ENCODE assay signal across 8 cellular contexts in genomic region chr1:92310185-92310597, GRCh38. TPM values are rescaled to one million over a fixed set of nuclear protein-coding genes. Genes with fewer than 3 reads are reported as not detected.
DNase-seq lines count a peak whose midpoint lies in the region; FAIRE-seq and TF ChIP-seq lines count a peak whose summit lies in the region.

No MANE protein-coding gene starts in this region.

- no peaks in the 10 kb centered on the region for H3K9me2 ChIP-seq in Karpas-422 (replicated peaks; ENCODE audit: insufficient read depth, low read length)
- no peaks in the 10 kb centered on the region for H3K9me2 ChIP-seq in SK-N-SH

- peaks cover 5% of the 10 kb centered on the region for H3F3A ChIP-seq in SK-N-SH (replicated peaks; ENCODE audit: insufficient read depth)

- H3K9ac ChIP-seq in Karpas-422 (ENCODE audit: low read length) = no peak overlapping the region
- H3K9ac ChIP-seq in SK-N-SH = no peak overlapping the region

- H3K79me2 ChIP-seq in Karpas-422 (ENCODE audit: low read length) (no peaks in the 10 kb centered on the region), SK-N-SH (ENCODE audit: insufficient read depth) (no peaks in the 10 kb centered on the region)

- H3K27ac ChIP-seq in Karpas-422 (ENCODE audit: low read length) = no peak overlapping the region
- no peak overlapping the region for H3K27ac ChIP-seq in SK-N-SH (ENCODE audit: low read depth in 2 of 2, low read length in 1 of 2)
- no peak overlapping the region for H3K27ac ChIP-seq in small intestine (ENCODE audit: low read depth in 1 of 2, low read length in 1 of 2)

- TF ChIP-seq EP300 in SK-N-SH (IDR thresholded peaks at IDR 0.05; ENCODE audit: borderline replicate concordance in 1 of 2, low read depth in 1 of 2, low read length in 1 of 2) = no peak

- peak; percentile 77 for TF ChIP-seq CTCF in SK-N-SH (IDR thresholded peaks at IDR 0.05)
- TF ChIP-seq CTCF in fibroblast of the aortic adventitia (IDR thresholded peaks at IDR 0.05; ENCODE audit: insufficient read depth, low read length) = peak; percentile 65

- H4K20me1 ChIP-seq in Karpas-422 (ENCODE audit: insufficient read depth, low read depth, low read length) (no peaks in the 10 kb centered on the region), SK-N-SH (ENCODE audit: insufficient read depth) (no peaks in the 10 kb centered on the region)

- POLR2A ChIA-PET in SK-N-SH (lab: Yijun Ruan, JAX) = no interaction called here

- peak; percentile 95 for FAIRE-seq in G401.6 (lab: Jason Lieb, UNC)
- FAIRE-seq in small intestine (lab: Jason Lieb, UNC) = no peak

- H3K4me1 ChIP-seq in Karpas-422 (ENCODE audit: low read length) = no peaks in the 10 kb centered on the region
- no peaks in the 10 kb centered on the region for H3K4me1 ChIP-seq in SK-N-SH (ENCODE audit: control insufficient read depth in 1 of 2, insufficient read depth in 2 of 2, low read depth in 1 of 2, low read length in 1 of 2)
- H3K4me1 ChIP-seq in small intestine (ENCODE audit: control insufficient read depth in 2 of 2, insufficient read depth in 1 of 2, low read depth in 1 of 2, low read length in 1 of 2) = no peaks in the 10 kb centered on the region

- H2AFZ ChIP-seq in Karpas-422 (ENCODE audit: low read length) = no peak overlapping the region
- H2AFZ ChIP-seq in SK-N-SH (ENCODE audit: low read depth) = no peak overlapping the region

- H3K27me3 ChIP-seq in Karpas-422 (ENCODE audit: low read length) (no peaks in the 10 kb centered on the region), SK-N-SH (ENCODE audit: insufficient read depth) (no peaks in the 10 kb centered on the region), small intestine (ENCODE audit: control insufficient read depth in 2 of 2, insufficient read depth in 2 of 2, low read length in 2 of 2) (no peaks in the 10 kb centered on the region)

- no peak overlapping the region for H3K4me2 ChIP-seq in Karpas-422 (ENCODE audit: low read depth, low read length, poor library complexity, severe bottlenecking)
- no peak overlapping the region for H3K4me2 ChIP-seq in SK-N-SH

- CTCF ChIA-PET in SK-N-SH (lab: Yijun Ruan, JAX) = interaction anchor here (0.6 to 2.9 kb wide), 29 partner anchors 10 to 683 kb away, joined by 3 to 21 read pairs (median 4); partner anchors contain the start of gene RPL5

- no peak overlapping the region for H3K4me3 ChIP-seq in Karpas-422 (ENCODE audit: low read length)
- no peak overlapping the region for H3K4me3 ChIP-seq in SK-N-SH (ENCODE audit: low read depth in 2 of 2, low read length in 1 of 2)
- H3K4me3 ChIP-seq in fibroblast of the aortic adventitia (ENCODE audit: low read depth, low read length) = no peak overlapping the region
- no peak overlapping the region for H3K4me3 ChIP-seq in small intestine (ENCODE audit: low read depth in 1 of 2, low read length in 2 of 2)

- no peaks in the 10 kb centered on the region for H3K9me3 ChIP-seq in Karpas-422 (ENCODE audit: low read length)
- no peaks in the 10 kb centered on the region for H3K9me3 ChIP-seq in SK-N-SH
- H3K9me3 ChIP-seq in small intestine (ENCODE audit: control insufficient read depth, low read depth) = no peaks in the 10 kb centered on the region

- H3K36me3 ChIP-seq in Karpas-422 (ENCODE audit: insufficient read depth, low read length) = peaks cover 19% of the 10 kb centered on the region; the same call in 1 of the 2 replicates
- peaks cover 30 to 62% of the 10 kb centered on the region in 2 experiments for H3K36me3 ChIP-seq in SK-N-SH (replicated peaks in 1 of 2; ENCODE audit: control insufficient read depth in 1 of 2, insufficient read depth in 2 of 2, low read length in 1 of 2)
- H3K36me3 ChIP-seq in small intestine (ENCODE audit: control insufficient read depth in 2 of 2, insufficient read depth in 2 of 2, low read length in 2 of 2) = peaks cover 0 to 2% of the 10 kb centered on the region in 2 donors

- TF ChIP-seq RAD21 in SK-N-SH (IDR thresholded peaks at IDR 0.05; ENCODE audit: low read length) = peak; percentile 64

- DNase-seq in Karpas-422 (peak; percentile 69), SK-N-SH (peak; percentile 39), fibroblast of the aortic adventitia (ENCODE audit: low read depth) (peak; percentile 57), small intestine (peak; percentile 42), NCI-H187 (lab: John Stamatoyannopoulos, UW) (no peak)
- DNase-seq in stimulated activated CD8-positive, alpha-beta memory T cell treated with anti-CD3 and anti-CD28 coated beads, Interleukin-4, amount 100 ng/mL, for 48 hours = no peak
- DNase-seq in activated effector memory CD4-positive, alpha-beta T cell treated with Interleukin-2 at 50 U/mL for 16 hours = no peak

TF ChIP-seq in SK-N-SH, 30 proteins besides CTCF, POLR2A, EP300 and RAD21:
- TF ChIP-seq CHD2 (IDR thresholded peaks at IDR 0.05; ENCODE audit: low read length, partially characterized antibody) (no peak), SMC3 (IDR thresholded peaks at IDR 0.05; ENCODE audit: low read depth, low read length) (peak; percentile 36)

RNA-seq across cellular contexts. Expression of gene RPAP2, which starts 11.3 kb away (rescaled TPM):
- 3.8 and 19.2 TPM in 2 replicates for total RNA-seq in Karpas-422 (2014; rRNA removed; shearing (Covaris generic); ENCODE audit: low replicate concordance)
- polyA plus RNA-seq in SK-N-SH (2012; rRNA removed) = 3.4 and 5.2 TPM in 2 replicates
- polyA plus RNA-seq in SK-N-SH (2012; cell fraction: cytosol; rRNA removed) = 7.6 and 9.6 TPM in 2 replicates
- 2.0 and 5.9 TPM in 2 replicates for polyA plus RNA-seq in SK-N-SH (2012; cell fraction: nucleus; rRNA removed)
- total RNA-seq in fibroblast of the aortic adventitia (ENCODE audit: low replicate concordance) = 4.4 and 16.1 TPM in 2 replicates
- 10 to 100 TPM in 1 of 3 donors, 1 to 10 TPM in 2; 2.2 to 13.0 (median 8.4) TPM for polyA plus RNA-seq in small intestine

RNA-seq across cellular contexts. Expression of gene GLMN, which starts 11.4 kb away (rescaled TPM):
- 21.2 and 22.7 TPM in 2 replicates for total RNA-seq in Karpas-422 (2014; rRNA removed; shearing (Covaris generic); ENCODE audit: low replicate concordance)
- polyA plus RNA-seq in SK-N-SH (2012; rRNA removed) (2.3 and 3.6 TPM in 2 replicates), small intestine (1 to 10 TPM; 3.0 to 7.2 (median 5.7) TPM)
- 3.5 and 4.3 TPM in 2 replicates for polyA plus RNA-seq in SK-N-SH (2012; cell fraction: cytosol; rRNA removed)
- 4.2 and 8.9 TPM in 2 replicates for polyA plus RNA-seq in SK-N-SH (2012; cell fraction: nucleus; rRNA removed)
- 3.8 and 18.0 TPM in 2 replicates for total RNA-seq in fibroblast of the aortic adventitia (ENCODE audit: low replicate concordance)

Comparison
In these comparisons a context has a peak if more than half of its experiments do, and no peak if none do; other contexts are left out.
1. DNase-seq: peak in Karpas-422 (single experiment), SK-N-SH (single experiment), fibroblast of the aortic adventitia (single experiment) and small intestine (single experiment); none in stimulated activated CD8-positive, alpha-beta memory T cell treated with anti-CD3 and anti-CD28 coated beads, Interleukin-4, amount 100 ng/mL, for 48 hours (single experiment), activated effector memory CD4-positive, alpha-beta T cell treated with Interleukin-2 at 50 U/mL for 16 hours (single experiment) and NCI-H187 (0 of 2).